ENCODE assay signal across 35 cellular contexts in genomic region chr14:55760801-55761200, GRCh38.
"Had no signal": no experiment of that assay in that cellular context is flagged by ENCODE, and none has a peak within 500 bp of the region (broad histone marks: within the 10 kb centered on the region; RNA-seq: fewer than 3 reads in every experiment).

No MANE protein-coding gene starts in this region.

- H3K4me3 ChIP-seq: cardiac muscle cell, MG63, Peyer's patch had no signal

- H3K9me3 Mint-ChIP-seq: activated naive CD8-positive, alpha-beta T cell treated with anti-CD3 and anti-CD28 coated beads for 36 hours; activated T-helper 17 cell treated with anti-CD3 and anti-CD28 coated beads, Interleukin-2, amount 50 U/mL, for 72 hours; T-helper 2 cell treated with Interferon-gamma antibody and Interleukin-4, amounts not matched to agents 5 μg/mL and 100 μg/mL, for 36 hours had no signal

- H3K36me3 ChIP-seq: cardiac muscle cell, MG63, Peyer's patch had no signal

- ATAC-seq: activated CD8-positive, alpha-beta memory T cell treated with anti-CD3 and anti-CD28 coated beads, Interleukin-2, amount 10 ng/mL, durations not matched to agents 7 days and 5 days; activated T-helper 17 cell treated with anti-CD3 and anti-CD28 coated beads, Interleukin-2, amount 50 U/mL, for 72 hours; PC-3; SK-N-SH treated with all-trans-retinoic acid at 6 μM for 48 hours; T-cell had no signal

- DNase-seq: activated CD4-positive, alpha-beta memory T cell treated with anti-CD3 and anti-CD28 coated beads for 36 hours; activated CD4-positive, alpha-beta T cell treated with anti-CD3 and anti-CD28 coated beads, Interleukin-2, amount 50 U/mL, for 1 hour; activated CD8-positive, alpha-beta memory T cell treated with anti-CD3 and anti-CD28 coated beads for 24 hours; activated CD8-positive, alpha-beta memory T cell treated with anti-CD3 and anti-CD28 coated beads, Interleukin-2, amount 10 ng/mL, durations not matched to agents 7 days and 5 days; activated CD8-positive, alpha-beta memory T cell treated with anti-CD3 and anti-CD28 coated beads, Interleukin-2, amount 50 U/mL, for 48 hours; activated effector memory CD4-positive, alpha-beta T cell treated with anti-CD3 and anti-CD28 coated beads, Interleukin-2, amount 50 U/mL, for 16 hours; activated naive CD4-positive, alpha-beta T cell; activated naive CD4-positive, alpha-beta T cell treated with anti-CD3 and anti-CD28 coated beads, Interleukin-2, amount 50 U/mL, for 16 hours; activated naive CD8-positive, alpha-beta T cell treated with anti-CD3 and anti-CD28 coated beads for 36 hours; activated T-cell treated with anti-CD3 and anti-CD28 coated beads, Interleukin-2, amount 50 U/mL, for 48 hours; amniotic stem cell; aorta; Kasumi-1; KG1; MG63; NCI-H1048; NCI-H1105 treated with DMSO at 0.1 percent for 48 hours; NCI-H1436; NCI-H1694 treated with DMSO at 0.1 percent for 48 hours; NCI-H2029; NCI-H2107; NCI-H2171; NCI-H510A; NCI-H748 treated with DMSO at 0.1 percent for 48 hours; NK-92 treated with Interleukin-12 subunit alpha and Interleukin-12 subunit beta, amount 100 ng/mL, for 24 hours; PC-3; Peyer's patch; RPMI8226; SHP77 treated with DMSO at 0.1 percent for 48 hours; T-cell had no signal

- H3K4me1 ChIP-seq: Peyer's patch had no signal

- FAIRE-seq: TTC549 had no signal

- H3K9me3 ChIP-seq: MG63, Peyer's patch had no signal

- H3K4me3 Mint-ChIP-seq: activated CD4-positive, alpha-beta memory T cell treated with anti-CD3 and anti-CD28 coated beads for 36 hours; activated CD8-positive, alpha-beta memory T cell treated with anti-CD3 and anti-CD28 coated beads, Interleukin-2, amount 10 ng/mL, durations not matched to agents 7 days and 5 days; activated naive CD8-positive, alpha-beta T cell treated with anti-CD3 and anti-CD28 coated beads for 36 hours; T-cell; T-helper 2 cell treated with Interferon-gamma antibody and Interleukin-4, amounts not matched to agents 5 μg/mL and 100 μg/mL, for 36 hours had no signal

- H3K4me1 Mint-ChIP-seq: activated naive CD8-positive, alpha-beta T cell treated with anti-CD3 and anti-CD28 coated beads for 36 hours had no signal

- H3K27ac ChIP-seq: cardiac muscle cell, Peyer's patch had no signal

- H3K36me3 Mint-ChIP-seq: activated CD4-positive, alpha-beta memory T cell treated with anti-CD3 and anti-CD28 coated beads for 36 hours; activated naive CD8-positive, alpha-beta T cell treated with anti-CD3 and anti-CD28 coated beads for 36 hours; T-cell had no signal

- H3K27me3 Mint-ChIP-seq: activated naive CD8-positive, alpha-beta T cell treated with anti-CD3 and anti-CD28 coated beads for 36 hours; activated T-helper 17 cell treated with anti-CD3 and anti-CD28 coated beads, Interleukin-2, amount 50 U/mL, for 72 hours had no signal

- H3K27ac Mint-ChIP-seq: activated CD4-positive, alpha-beta memory T cell treated with anti-CD3 and anti-CD28 coated beads for 36 hours; activated CD8-positive, alpha-beta memory T cell treated with anti-CD3 and anti-CD28 coated beads, Interleukin-2, amount 10 ng/mL, durations not matched to agents 7 days and 5 days; activated naive CD8-positive, alpha-beta T cell treated with anti-CD3 and anti-CD28 coated beads for 36 hours; T-cell; T-helper 2 cell treated with Interferon-gamma antibody and Interleukin-4, amounts not matched to agents 5 μg/mL and 100 μg/mL, for 36 hours had no signal

- H3K27me3 ChIP-seq: cardiac muscle cell, MG63, Peyer's patch had no signal
